ENCODE assay signal across 17 cellular contexts in the genomic region with DNA sequence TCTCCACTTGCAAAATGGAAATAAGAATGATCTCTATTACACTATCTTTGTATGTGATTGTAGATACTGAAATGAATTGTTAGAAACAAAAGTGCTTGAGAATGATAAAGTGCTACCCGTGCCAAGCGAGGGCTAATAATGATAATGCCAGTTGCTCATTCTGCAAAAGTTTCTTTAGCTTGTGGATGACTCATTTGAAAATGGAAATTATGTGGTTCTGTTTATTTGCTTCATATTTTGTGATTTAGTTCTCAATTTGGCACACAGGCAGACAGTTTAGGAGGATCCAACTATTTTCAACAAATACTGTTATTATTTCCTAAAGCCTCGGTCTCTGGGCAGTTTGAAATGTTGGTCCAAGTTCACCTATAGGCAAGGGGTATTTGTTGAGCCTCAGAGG.
"Had no signal": no experiment of that assay in that cellular context is flagged by ENCODE, and none has a peak within 500 bp of the region (broad histone marks: within the 10 kb centered on the region; RNA-seq: fewer than 3 reads in every experiment).

No MANE protein-coding gene starts in this region.

- H3K9me3 ChIP-seq: body of pancreas, heart left ventricle, pancreas, thoracic aorta had no signal

- DNase-seq: activated B cell treated with CpG ODN at 0.5 μM for 24 hours; activated CD4-positive, alpha-beta T cell treated with anti-CD3 and anti-CD28 coated beads, Interleukin-2, amount 10 ng/mL, durations not matched to agents 24 days and 14 days; activated CD8-positive, alpha-beta memory T cell treated with anti-CD3 and anti-CD28 coated beads for 24 hours; activated naive CD4-positive, alpha-beta T cell treated with anti-CD3 and anti-CD28 coated beads for 36 hours; central memory CD4-positive, alpha-beta T cell; effector memory CD4-positive, alpha-beta T cell; foreskin melanocyte; heart left ventricle; islet precursor cell; pancreas; stimulated activated CD4-positive, alpha-beta T cell treated with anti-CD3 and anti-CD28 coated beads, Interleukin-4, amount 100 ng/mL, for 24 hours; stimulated activated naive CD8-positive, alpha-beta T cell treated with anti-CD3 and anti-CD28 coated beads, Interleukin-15, amount 100 ng/mL, for 72 hours had no signal

- H3K9me3 Mint-ChIP-seq: activated CD4-positive, alpha-beta T cell treated with anti-CD3 and anti-CD28 coated beads, Interleukin-2, amount 10 ng/mL, durations not matched to agents 24 days and 14 days; activated naive CD4-positive, alpha-beta T cell treated with anti-CD3 and anti-CD28 coated beads for 36 hours; stimulated activated naive CD8-positive, alpha-beta T cell treated with anti-CD3 and anti-CD28 coated beads, Interleukin-15, amount 100 ng/mL, for 72 hours had no signal

- H3K4me3 ChIP-seq: body of pancreas, coronary artery, heart left ventricle, pancreas, thoracic aorta had no signal

- H3K4me1 ChIP-seq: pancreas had no signal

- ATAC-seq: body of pancreas, left lobe of liver had no signal

- H3K27me3 ChIP-seq: body of pancreas, pancreas had no signal

- H3K4me1 Mint-ChIP-seq: activated CD4-positive, alpha-beta T cell treated with anti-CD3 and anti-CD28 coated beads, Interleukin-2, amount 10 ng/mL, durations not matched to agents 24 days and 14 days; memory B cell; stimulated activated naive CD8-positive, alpha-beta T cell treated with anti-CD3 and anti-CD28 coated beads, Interleukin-15, amount 100 ng/mL, for 72 hours had no signal

- H3K36me3 ChIP-seq: heart left ventricle, pancreas, thoracic aorta had no signal

- H3K27ac ChIP-seq: body of pancreas, coronary artery, heart left ventricle, pancreas, thoracic aorta had no signal

- H3K27ac Mint-ChIP-seq: activated B cell treated with CpG ODN at 0.5 μM for 24 hours; activated CD4-positive, alpha-beta T cell treated with anti-CD3 and anti-CD28 coated beads, Interleukin-2, amount 10 ng/mL, durations not matched to agents 24 days and 14 days; activated naive CD4-positive, alpha-beta T cell treated with anti-CD3 and anti-CD28 coated beads for 36 hours; memory B cell; stimulated activated naive CD8-positive, alpha-beta T cell treated with anti-CD3 and anti-CD28 coated beads, Interleukin-15, amount 100 ng/mL, for 72 hours had no signal

- H3K4me3 Mint-ChIP-seq: activated B cell treated with CpG ODN at 0.5 μM for 24 hours; activated CD4-positive, alpha-beta T cell treated with anti-CD3 and anti-CD28 coated beads, Interleukin-2, amount 10 ng/mL, durations not matched to agents 24 days and 14 days; activated naive CD4-positive, alpha-beta T cell treated with anti-CD3 and anti-CD28 coated beads for 36 hours; memory B cell; stimulated activated naive CD8-positive, alpha-beta T cell treated with anti-CD3 and anti-CD28 coated beads, Interleukin-15, amount 100 ng/mL, for 72 hours had no signal
